Comparison of ENCODE assay signal across 16 cellular contexts in the genomic region with DNA sequence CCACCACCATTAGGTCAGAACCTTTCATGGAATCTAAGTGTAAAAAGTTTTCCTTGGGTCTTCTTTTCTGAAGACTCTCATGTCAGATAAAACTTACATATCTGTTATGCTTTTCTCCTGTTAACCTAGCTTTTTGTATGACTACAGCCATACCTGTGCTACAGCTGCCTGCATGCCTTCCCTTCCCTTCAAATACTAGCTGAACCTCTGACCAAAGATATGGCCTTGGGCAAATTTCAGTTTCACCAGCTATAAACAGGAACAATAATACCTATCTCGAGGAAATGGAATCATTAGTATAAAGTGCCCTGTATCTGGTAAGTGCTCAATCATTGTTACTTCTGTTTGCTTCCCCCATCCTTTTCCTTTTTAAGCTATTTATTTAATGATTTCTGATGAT.
"Had no signal": no experiment of that assay in that cellular context is flagged by ENCODE, and none has a peak within 500 bp of the region (broad histone marks: within the 10 kb centered on the region; RNA-seq: fewer than 3 reads in every experiment).

No MANE protein-coding gene starts in this region.

- H3K9me3 ChIP-seq: gastrocnemius medialis, heart left ventricle, neutrophil, tibial nerve had no signal

- H3K27ac ChIP-seq: gastrocnemius medialis, heart left ventricle, neutrophil, tibial nerve had no signal

- H3K27me3 ChIP-seq: dorsolateral prefrontal cortex, gastrocnemius medialis, heart left ventricle, neutrophil, tibial nerve had no signal

- H3K4me1 ChIP-seq: gastrocnemius medialis, tibial nerve had no signal

- H3K4me3 ChIP-seq: dorsolateral prefrontal cortex, gastrocnemius medialis, heart left ventricle, tibial nerve had no signal

- ATAC-seq: gastrocnemius medialis; heart left ventricle; left lobe of liver; naive thymus-derived CD8-positive, alpha-beta T cell had no signal

- DNase-seq: activated CD4-positive, alpha-beta T cell treated with anti-CD3 and anti-CD28 coated beads for 1 hour; activated CD4-positive, alpha-beta T cell treated with anti-CD3 and anti-CD28 coated beads, Interleukin-2, amount 50 U/mL, for 4 hours; activated naive CD4-positive, alpha-beta T cell treated with Interleukin-2 at 50 U/mL for 16 hours; activated T-cell treated with anti-CD3 and anti-CD28 coated beads for 4 hours; dorsolateral prefrontal cortex; gastrocnemius medialis; heart left ventricle; naive thymus-derived CD8-positive, alpha-beta T cell; retina; stimulated activated CD4-positive, alpha-beta T cell treated with anti-CD3 and anti-CD28 coated beads, Interleukin-2, amount 100 ng/mL, for 48 hours; stimulated activated naive CD4-positive, alpha-beta T cell treated with Interleukin-2 at 50 U/mL for 16 hours; substantia nigra; T1000 had no signal
